ENCODE assay signal across 1 cellular context in the genomic region with DNA sequence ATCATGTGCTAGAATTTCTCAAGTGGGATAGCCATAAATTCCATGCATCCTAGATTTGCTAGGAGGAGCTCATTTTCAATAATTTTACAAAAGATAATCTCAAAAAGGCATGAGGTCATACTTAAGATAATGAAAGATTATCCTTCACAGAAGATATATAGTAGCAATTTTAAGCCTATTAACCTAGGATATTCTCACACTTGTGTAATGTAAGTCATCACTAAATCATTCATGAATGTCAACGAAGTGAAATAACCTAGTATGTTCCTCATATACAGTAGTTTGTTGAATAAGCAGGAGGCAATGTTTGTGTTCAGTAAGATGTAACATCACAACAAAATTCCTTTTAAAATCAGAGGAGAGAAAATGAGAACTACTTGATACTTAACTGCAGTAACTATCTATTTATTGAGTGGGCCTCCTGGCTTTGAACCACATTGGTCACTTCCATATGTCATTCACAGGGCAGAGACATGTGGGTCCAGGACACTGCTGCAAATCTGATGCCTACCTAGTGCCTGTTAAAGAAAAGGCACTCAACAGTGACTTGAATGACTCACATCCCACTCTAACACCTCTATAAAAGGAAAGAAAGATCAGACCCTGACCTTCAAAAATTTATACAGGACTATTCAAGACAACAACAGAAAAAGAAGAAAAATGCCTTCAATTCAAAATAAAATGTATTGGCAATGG.
TF ChIP-seq lines count a peak whose summit lies in the region.

No MANE protein-coding gene starts in this region.

TF ChIP-seq in K562, 482 proteins besides CTCF, POLR2A, EP300 and RAD21:
- TF ChIP-seq, protein P1, sequence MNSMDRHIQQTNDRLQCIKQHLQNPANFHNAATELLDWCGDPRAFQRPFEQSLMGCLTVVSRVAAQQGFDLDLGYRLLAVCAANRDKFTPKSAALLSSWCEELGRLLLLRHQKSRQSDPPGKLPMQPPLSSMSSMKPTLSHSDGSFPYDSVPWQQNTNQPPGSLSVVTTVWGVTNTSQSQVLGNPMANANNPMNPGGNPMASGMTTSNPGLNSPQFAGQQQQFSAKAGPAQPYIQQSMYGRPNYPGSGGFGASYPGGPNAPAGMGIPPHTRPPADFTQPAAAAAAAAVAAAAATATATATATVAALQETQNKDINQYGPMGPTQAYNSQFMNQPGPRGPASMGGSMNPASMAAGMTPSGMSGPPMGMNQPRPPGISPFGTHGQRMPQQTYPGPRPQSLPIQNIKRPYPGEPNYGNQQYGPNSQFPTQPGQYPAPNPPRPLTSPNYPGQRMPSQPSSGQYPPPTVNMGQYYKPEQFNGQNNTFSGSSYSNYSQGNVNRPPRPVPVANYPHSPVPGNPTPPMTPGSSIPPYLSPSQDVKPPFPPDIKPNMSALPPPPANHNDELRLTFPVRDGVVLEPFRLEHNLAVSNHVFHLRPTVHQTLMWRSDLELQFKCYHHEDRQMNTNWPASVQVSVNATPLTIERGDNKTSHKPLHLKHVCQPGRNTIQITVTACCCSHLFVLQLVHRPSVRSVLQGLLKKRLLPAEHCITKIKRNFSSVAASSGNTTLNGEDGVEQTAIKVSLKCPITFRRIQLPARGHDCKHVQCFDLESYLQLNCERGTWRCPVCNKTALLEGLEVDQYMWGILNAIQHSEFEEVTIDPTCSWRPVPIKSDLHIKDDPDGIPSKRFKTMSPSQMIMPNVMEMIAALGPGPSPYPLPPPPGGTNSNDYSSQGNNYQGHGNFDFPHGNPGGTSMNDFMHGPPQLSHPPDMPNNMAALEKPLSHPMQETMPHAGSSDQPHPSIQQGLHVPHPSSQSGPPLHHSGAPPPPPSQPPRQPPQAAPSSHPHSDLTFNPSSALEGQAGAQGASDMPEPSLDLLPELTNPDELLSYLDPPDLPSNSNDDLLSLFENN (IDR thresholded peaks at IDR 0.05; ENCODE audit: low read depth in 2 of 2, low read length in 2 of 2), result no peak
- TF ChIP-seq FOXK2 (conservative IDR thresholded peaks at IDR 0.05 in 1 of 2, IDR thresholded peaks at IDR 0.05 in 1 of 2; ENCODE audit: low read depth in 2 of 2), result no peak
- TF ChIP-seq, protein P2, sequence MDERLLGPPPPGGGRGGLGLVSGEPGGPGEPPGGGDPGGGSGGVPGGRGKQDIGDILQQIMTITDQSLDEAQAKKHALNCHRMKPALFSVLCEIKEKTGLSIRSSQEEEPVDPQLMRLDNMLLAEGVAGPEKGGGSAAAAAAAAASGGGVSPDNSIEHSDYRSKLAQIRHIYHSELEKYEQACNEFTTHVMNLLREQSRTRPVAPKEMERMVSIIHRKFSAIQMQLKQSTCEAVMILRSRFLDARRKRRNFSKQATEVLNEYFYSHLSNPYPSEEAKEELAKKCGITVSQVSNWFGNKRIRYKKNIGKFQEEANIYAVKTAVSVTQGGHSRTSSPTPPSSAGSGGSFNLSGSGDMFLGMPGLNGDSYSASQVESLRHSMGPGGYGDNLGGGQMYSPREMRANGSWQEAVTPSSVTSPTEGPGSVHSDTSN (CRISPR knock-in tag; IDR thresholded peaks at IDR 0.05; ENCODE audit: low read depth), result no peak
- TF ChIP-seq, protein P2 (tag; conservative IDR thresholded peaks at IDR 0.05; ENCODE audit: low read depth), result 0 out of 2 replicates have a peak, but pooled peaks have one; percentile 18
